Comparison of ENCODE assay signal across 1 cellular context in genomic region chr6:159969921-159970320, GRCh38.
TF ChIP-seq lines count a peak whose summit lies in the region.

No MANE protein-coding gene starts in this region.

TF ChIP-seq in HepG2, 621 proteins besides CTCF, POLR2A, EP300 and RAD21 (continued from another document and continues in another):
- no peak for TF ChIP-seq PAF1 (CRISPR knock-in tag; IDR thresholded peaks at IDR 0.05)
- TF ChIP-seq, protein P1, sequence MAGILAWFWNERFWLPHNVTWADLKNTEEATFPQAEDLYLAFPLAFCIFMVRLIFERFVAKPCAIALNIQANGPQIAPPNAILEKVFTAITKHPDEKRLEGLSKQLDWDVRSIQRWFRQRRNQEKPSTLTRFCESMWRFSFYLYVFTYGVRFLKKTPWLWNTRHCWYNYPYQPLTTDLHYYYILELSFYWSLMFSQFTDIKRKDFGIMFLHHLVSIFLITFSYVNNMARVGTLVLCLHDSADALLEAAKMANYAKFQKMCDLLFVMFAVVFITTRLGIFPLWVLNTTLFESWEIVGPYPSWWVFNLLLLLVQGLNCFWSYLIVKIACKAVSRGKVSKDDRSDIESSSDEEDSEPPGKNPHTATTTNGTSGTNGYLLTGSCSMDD (CRISPR knock-in tag; IDR thresholded peaks at IDR 0.05) = no peak
- TF ChIP-seq MIXL1 (CRISPR knock-in tag; IDR thresholded peaks at IDR 0.05) = no peak
- TF ChIP-seq ETV5 (CRISPR knock-in tag; IDR thresholded peaks at IDR 0.05; ENCODE audit: borderline replicate concordance) = peak; percentile 72; the same call in 1 of the 2 replicates
- TF ChIP-seq ZNF484 (CRISPR knock-in tag; IDR thresholded peaks at IDR 0.05; ENCODE audit: borderline replicate concordance, low read depth) = no peak
- peak; percentile 44; the same call in 1 of the 2 replicates for TF ChIP-seq SOX13 (IDR thresholded peaks at IDR 0.05)
- peak in 1 of 2 experiments; percentile 73; a peak in 2 of 4 replicates for TF ChIP-seq SOX13 (CRISPR knock-in tag; conservative IDR thresholded peaks at IDR 0.05 in 1 of 2, IDR thresholded peaks at IDR 0.05 in 1 of 2)
- TF ChIP-seq, protein P2, sequence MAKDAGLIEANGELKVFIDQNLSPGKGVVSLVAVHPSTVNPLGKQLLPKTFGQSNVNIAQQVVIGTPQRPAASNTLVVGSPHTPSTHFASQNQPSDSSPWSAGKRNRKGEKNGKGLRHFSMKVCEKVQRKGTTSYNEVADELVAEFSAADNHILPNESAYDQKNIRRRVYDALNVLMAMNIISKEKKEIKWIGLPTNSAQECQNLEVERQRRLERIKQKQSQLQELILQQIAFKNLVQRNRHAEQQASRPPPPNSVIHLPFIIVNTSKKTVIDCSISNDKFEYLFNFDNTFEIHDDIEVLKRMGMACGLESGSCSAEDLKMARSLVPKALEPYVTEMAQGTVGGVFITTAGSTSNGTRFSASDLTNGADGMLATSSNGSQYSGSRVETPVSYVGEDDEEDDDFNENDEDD (CRISPR knock-in tag; IDR thresholded peaks at IDR 0.05; ENCODE audit: borderline replicate concordance) = peak; percentile 58; the same call in 1 of the 2 replicates
- TF ChIP-seq FOXK1 (CRISPR knock-in tag; IDR thresholded peaks at IDR 0.05; ENCODE audit: borderline replicate concordance, low read depth) = no peak
- TF ChIP-seq, protein P3, sequence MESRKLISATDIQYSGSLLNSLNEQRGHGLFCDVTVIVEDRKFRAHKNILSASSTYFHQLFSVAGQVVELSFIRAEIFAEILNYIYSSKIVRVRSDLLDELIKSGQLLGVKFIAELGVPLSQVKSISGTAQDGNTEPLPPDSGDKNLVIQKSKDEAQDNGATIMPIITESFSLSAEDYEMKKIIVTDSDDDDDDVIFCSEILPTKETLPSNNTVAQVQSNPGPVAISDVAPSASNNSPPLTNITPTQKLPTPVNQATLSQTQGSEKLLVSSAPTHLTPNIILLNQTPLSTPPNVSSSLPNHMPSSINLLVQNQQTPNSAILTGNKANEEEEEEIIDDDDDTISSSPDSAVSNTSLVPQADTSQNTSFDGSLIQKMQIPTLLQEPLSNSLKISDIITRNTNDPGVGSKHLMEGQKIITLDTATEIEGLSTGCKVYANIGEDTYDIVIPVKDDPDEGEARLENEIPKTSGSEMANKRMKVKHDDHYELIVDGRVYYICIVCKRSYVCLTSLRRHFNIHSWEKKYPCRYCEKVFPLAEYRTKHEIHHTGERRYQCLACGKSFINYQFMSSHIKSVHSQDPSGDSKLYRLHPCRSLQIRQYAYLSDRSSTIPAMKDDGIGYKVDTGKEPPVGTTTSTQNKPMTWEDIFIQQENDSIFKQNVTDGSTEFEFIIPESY (CRISPR knock-in tag; IDR thresholded peaks at IDR 0.05) = no peak
- TF ChIP-seq ZNF704 (CRISPR knock-in tag; IDR thresholded peaks at IDR 0.05; ENCODE audit: borderline replicate concordance) = no peak
- TF ChIP-seq PHF21A (CRISPR knock-in tag; IDR thresholded peaks at IDR 0.05) = peak; percentile 35; the same call in 1 of the 2 replicates
- no peak for TF ChIP-seq ZBTB46 (CRISPR knock-in tag; IDR thresholded peaks at IDR 0.05; ENCODE audit: borderline replicate concordance)
- TF ChIP-seq, protein P4, sequence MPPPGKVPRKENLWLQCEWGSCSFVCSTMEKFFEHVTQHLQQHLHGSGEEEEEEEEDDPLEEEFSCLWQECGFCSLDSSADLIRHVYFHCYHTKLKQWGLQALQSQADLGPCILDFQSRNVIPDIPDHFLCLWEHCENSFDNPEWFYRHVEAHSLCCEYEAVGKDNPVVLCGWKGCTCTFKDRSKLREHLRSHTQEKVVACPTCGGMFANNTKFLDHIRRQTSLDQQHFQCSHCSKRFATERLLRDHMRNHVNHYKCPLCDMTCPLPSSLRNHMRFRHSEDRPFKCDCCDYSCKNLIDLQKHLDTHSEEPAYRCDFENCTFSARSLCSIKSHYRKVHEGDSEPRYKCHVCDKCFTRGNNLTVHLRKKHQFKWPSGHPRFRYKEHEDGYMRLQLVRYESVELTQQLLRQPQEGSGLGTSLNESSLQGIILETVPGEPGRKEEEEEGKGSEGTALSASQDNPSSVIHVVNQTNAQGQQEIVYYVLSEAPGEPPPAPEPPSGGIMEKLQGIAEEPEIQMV (CRISPR knock-in tag; IDR thresholded peaks at IDR 0.05; ENCODE audit: low read depth) = 0 out of 2 replicates have a peak, but pooled peaks have one; percentile 5
- no peak for TF ChIP-seq FOSL1 (CRISPR knock-in tag; IDR thresholded peaks at IDR 0.05; ENCODE audit: borderline replicate concordance)
- TF ChIP-seq PRDM15 (CRISPR knock-in tag; IDR thresholded peaks at IDR 0.05) = 0 out of 2 replicates have a peak, but pooled peaks have one; percentile 11
- no peak for TF ChIP-seq ISX (CRISPR knock-in tag; conservative IDR thresholded peaks at IDR 0.05)
- TF ChIP-seq MIER2 (CRISPR knock-in tag; IDR thresholded peaks at IDR 0.05) = no peak
- TF ChIP-seq STAT6 (CRISPR knock-in tag; IDR thresholded peaks at IDR 0.05; ENCODE audit: borderline replicate concordance) = no peak
- TF ChIP-seq PRPF4 (IDR thresholded peaks at IDR 0.05; ENCODE audit: low read depth, low read length, poor library complexity, severe bottlenecking) = no peak
- TF ChIP-seq MYPOP (CRISPR knock-in tag; IDR thresholded peaks at IDR 0.05) = 0 out of 2 replicates have a peak, but pooled peaks have one; percentile 39
- peak; percentile 28; the same call in 1 of the 2 replicates for TF ChIP-seq KMT2A (CRISPR knock-in tag; IDR thresholded peaks at IDR 0.05)
- TF ChIP-seq, protein P5, sequence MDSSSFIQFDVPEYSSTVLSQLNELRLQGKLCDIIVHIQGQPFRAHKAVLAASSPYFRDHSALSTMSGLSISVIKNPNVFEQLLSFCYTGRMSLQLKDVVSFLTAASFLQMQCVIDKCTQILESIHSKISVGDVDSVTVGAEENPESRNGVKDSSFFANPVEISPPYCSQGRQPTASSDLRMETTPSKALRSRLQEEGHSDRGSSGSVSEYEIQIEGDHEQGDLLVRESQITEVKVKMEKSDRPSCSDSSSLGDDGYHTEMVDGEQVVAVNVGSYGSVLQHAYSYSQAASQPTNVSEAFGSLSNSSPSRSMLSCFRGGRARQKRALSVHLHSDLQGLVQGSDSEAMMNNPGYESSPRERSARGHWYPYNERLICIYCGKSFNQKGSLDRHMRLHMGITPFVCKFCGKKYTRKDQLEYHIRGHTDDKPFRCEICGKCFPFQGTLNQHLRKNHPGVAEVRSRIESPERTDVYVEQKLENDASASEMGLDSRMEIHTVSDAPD (CRISPR knock-in tag; IDR thresholded peaks at IDR 0.05) = no peak
- peak; percentile 42; the same call in 1 of the 2 replicates for TF ChIP-seq RARA (CRISPR knock-in tag; IDR thresholded peaks at IDR 0.05)
- TF ChIP-seq TRIM22 (IDR thresholded peaks at IDR 0.05) = no peak
- TF ChIP-seq, protein P6, sequence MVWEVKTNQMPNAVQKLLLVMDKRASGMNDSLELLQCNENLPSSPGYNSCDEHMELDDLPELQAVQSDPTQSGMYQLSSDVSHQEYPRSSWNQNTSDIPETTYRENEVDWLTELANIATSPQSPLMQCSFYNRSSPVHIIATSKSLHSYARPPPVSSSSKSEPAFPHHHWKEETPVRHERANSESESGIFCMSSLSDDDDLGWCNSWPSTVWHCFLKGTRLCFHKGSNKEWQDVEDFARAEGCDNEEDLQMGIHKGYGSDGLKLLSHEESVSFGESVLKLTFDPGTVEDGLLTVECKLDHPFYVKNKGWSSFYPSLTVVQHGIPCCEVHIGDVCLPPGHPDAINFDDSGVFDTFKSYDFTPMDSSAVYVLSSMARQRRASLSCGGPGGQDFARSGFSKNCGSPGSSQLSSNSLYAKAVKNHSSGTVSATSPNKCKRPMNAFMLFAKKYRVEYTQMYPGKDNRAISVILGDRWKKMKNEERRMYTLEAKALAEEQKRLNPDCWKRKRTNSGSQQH (CRISPR knock-in tag; IDR thresholded peaks at IDR 0.05; ENCODE audit: low read depth) = 0 out of 2 replicates have a peak, but pooled peaks have one; percentile 26
- peak; percentile 37 for TF ChIP-seq RBM22 (optimal IDR thresholded peaks at IDR 0.05; ENCODE audit: low read length)
- peak; percentile 66 for TF ChIP-seq CEBPG (CRISPR knock-in tag; IDR thresholded peaks at IDR 0.05)
- no peak for TF ChIP-seq ZNF367 (CRISPR knock-in tag; IDR thresholded peaks at IDR 0.05; ENCODE audit: borderline replicate concordance)
- TF ChIP-seq DNMT1 (CRISPR knock-in tag; IDR thresholded peaks at IDR 0.05) = no peak
- no peak for TF ChIP-seq BRCA1 (CRISPR knock-in tag; IDR thresholded peaks at IDR 0.05)
- no peak for TF ChIP-seq ZNF329 (CRISPR knock-in tag; IDR thresholded peaks at IDR 0.05; ENCODE audit: low read depth)
- no peak for TF ChIP-seq GABPA (IDR thresholded peaks at IDR 0.05; ENCODE audit: low read depth, low read length)
- peak; percentile 77 for TF ChIP-seq GABPA (CRISPR knock-in tag; IDR thresholded peaks at IDR 0.05; ENCODE audit: low read depth)
- TF ChIP-seq ATF3 (CRISPR knock-in tag; IDR thresholded peaks at IDR 0.05) = no peak
